22 cellular contexts compared by ENCODE assay signal in the genomic region with DNA sequence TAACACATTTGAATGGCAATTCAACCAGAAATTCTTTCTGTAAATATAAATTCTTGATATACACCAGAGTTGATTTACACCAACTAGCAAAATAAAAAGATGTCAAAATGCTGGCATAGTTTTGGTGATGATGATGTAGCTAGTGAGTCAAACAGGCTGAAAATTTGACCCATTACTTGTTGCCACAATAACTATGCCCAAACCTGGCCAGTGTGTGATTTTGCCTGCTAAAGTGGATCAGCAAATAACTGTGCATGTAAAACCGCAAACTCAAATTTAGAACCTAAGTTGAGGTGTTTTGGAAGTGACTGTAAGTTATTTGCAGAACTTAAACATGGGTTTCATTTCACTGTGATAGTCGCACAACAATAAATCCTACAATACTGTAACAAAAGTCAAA.
"Had no signal": no experiment of that assay in that cellular context is flagged by ENCODE, and none has a peak within 500 bp of the region (broad histone marks: within the 10 kb centered on the region; RNA-seq: fewer than 3 reads in every experiment).

No MANE protein-coding gene starts in this region.

- ATAC-seq: activated naive CD4-positive, alpha-beta T cell treated with anti-CD3 and anti-CD28 coated beads, Interleukin-2, amount 50 U/mL, for 72 hours; activated T-cell treated with anti-CD3 and anti-CD28 coated beads, Interleukin-2, amount 50 U/mL, for 72 hours; body of pancreas; gastrocnemius medialis; naive thymus-derived CD4-positive, alpha-beta T cell; stimulated activated naive CD8-positive, alpha-beta T cell treated with anti-CD3 and anti-CD28 coated beads, Interleukin-15, Interleukin-2, amounts not matched to agents 100 U/mL and 50 U/mL, for 24 hours had no signal

- H3K4me1 ChIP-seq: body of pancreas, colonic mucosa, gastrocnemius medialis, pancreas, prostate gland, spleen, uterus had no signal

- H3K27me3 ChIP-seq: body of pancreas, colonic mucosa, gastrocnemius medialis, pancreas, uterus had no signal

- H3K36me3 ChIP-seq: colonic mucosa, gastrocnemius medialis, pancreas, prostate gland, spleen, uterus had no signal

- H3K9me3 ChIP-seq: body of pancreas, colonic mucosa, gastrocnemius medialis, pancreas, prostate gland, spleen, uterus had no signal

- H3K27ac ChIP-seq: body of pancreas, colonic mucosa, epithelial cell of prostate, gastrocnemius medialis, pancreas, prostate gland, spleen, uterus, VCaP had no signal

- DNase-seq: activated CD4-positive, alpha-beta T cell treated with anti-CD3 and anti-CD28 coated beads for 4 hours; activated CD4-positive, alpha-beta T cell treated with anti-CD3 and anti-CD28 coated beads, Interleukin-2, amount 50 U/mL, for 4 hours; activated naive CD4-positive, alpha-beta T cell; activated T-cell treated with anti-CD3 and anti-CD28 coated beads for 4 hours; activated T-cell treated with anti-CD3 and anti-CD28 coated beads, Interleukin-2, amount 50 U/mL, for 72 hours; aorta; body of pancreas; colonic mucosa; effector CD8-positive, alpha-beta T cell; gastrocnemius medialis; head of caudate nucleus; midbrain; naive thymus-derived CD4-positive, alpha-beta T cell; pancreas; retina; spleen; stimulated activated naive CD8-positive, alpha-beta T cell treated with anti-CD3 and anti-CD28 coated beads, Interleukin-15, Interleukin-2, amounts not matched to agents 100 U/mL and 50 U/mL, for 24 hours; uterus had no signal

- H3K4me3 ChIP-seq: body of pancreas, colonic mucosa, gastrocnemius medialis, pancreas, prostate gland, spleen, uterus had no signal
